ENCODE assay signal across 8 cellular contexts in genomic region chr16:21516705-21517040, GRCh38.
DNase-seq lines count a peak whose midpoint lies in the region; ATAC-seq and TF ChIP-seq lines count a peak whose summit lies in the region.
"Not testable (repeated sequence)": the region's sequence is repeated elsewhere in the genome, so short reads cannot be mapped to it uniquely, and the experiment has no call there.

No MANE protein-coding gene starts in this region.

- H3K9me2 ChIP-seq in GM23248 (ENCODE audit: insufficient read depth): not testable (repeated sequence)

- H3K4me2 ChIP-seq in GM23248 (ENCODE audit: unreplicated experiment) (peak overlapping the region; percentile 70), OCI-LY3 (ENCODE audit: low read length) (peak overlapping the region; percentile 57; the same call in 1 of the 2 replicates), neural progenitor cell (peak overlapping the region; percentile 63)

- H4K20me1 ChIP-seq in GM23248 (ENCODE audit: insufficient read depth) (peaks cover 13% of the 10 kb centered on the region; the same call in 1 of the 2 replicates), OCI-LY3 (ENCODE audit: insufficient read depth, low read length) (peaks cover 60% of the 10 kb centered on the region), neural progenitor cell (ENCODE audit: low read depth) (peaks cover 76% of the 10 kb centered on the region)

- not testable (repeated sequence) for DNase-seq in AG10803 (ENCODE audit: low read depth); GM23248; activated CD4-positive, alpha-beta T cell treated with anti-CD3 and anti-CD28 coated beads for 36 hours; endodermal cell; neural progenitor cell (ENCODE audit: low spot score); stomach
- DNase-seq in activated naive CD4-positive, alpha-beta T cell treated with anti-CD3 and anti-CD28 coated beads, Interleukin-2, amount 10 ng/mL, durations not matched to agents 7 days and 5 days: peak; percentile 11

- not testable (repeated sequence) for TF ChIP-seq EP300 in stomach (IDR thresholded peaks at IDR 0.05)

- H3K9me3 ChIP-seq in GM23248 (ENCODE audit: low read depth); OCI-LY3 (ENCODE audit: insufficient read depth, low read length); endodermal cell (ENCODE audit: control insufficient read depth, low read length); neural progenitor cell (ENCODE audit: low read depth); stomach: not testable (repeated sequence)

- TF ChIP-seq CTCF in AG10803 (conservative IDR thresholded peaks at IDR 0.05; ENCODE audit: low read length); OCI-LY3 (IDR thresholded peaks at IDR 0.05; ENCODE audit: low read depth, low read length); endodermal cell (conservative IDR thresholded peaks at IDR 0.05); neural progenitor cell (IDR thresholded peaks at IDR 0.05); stomach (IDR thresholded peaks at IDR 0.05): not testable (repeated sequence)

- not testable (repeated sequence) for H2AFZ ChIP-seq in GM23248; OCI-LY3 (ENCODE audit: low read depth, low read length); neural progenitor cell (replicated peaks)

- H3K79me2 ChIP-seq in GM23248 (ENCODE audit: insufficient read depth) (peaks cover 79% of the 10 kb centered on the region), OCI-LY3 (ENCODE audit: low read length) (peaks cover 80% of the 10 kb centered on the region), neural progenitor cell (ENCODE audit: low read depth) (peaks cover 84% of the 10 kb centered on the region)

- POLR2A ChIA-PET in activated CD4-positive, alpha-beta T cell treated with anti-CD3 and anti-CD28 coated beads for 36 hours (lab: Charles Lee): not testable (repeated sequence)

- H3K4me3 ChIP-seq in AG10803 (ENCODE audit: low read length) (peak overlapping the region; percentile 20; the same call in 1 of the 2 replicates), stomach (peak overlapping the region in 3 of 4 donors; percentile 1 to 21 (median 21))
- not testable (repeated sequence) for H3K4me3 ChIP-seq in GM23248; OCI-LY3 (ENCODE audit: low read length); endodermal cell (ENCODE audit: low read length); neural progenitor cell

- H3K36me3 Mint-ChIP-seq in activated CD4-positive, alpha-beta T cell treated with anti-CD3 and anti-CD28 coated beads for 36 hours (ENCODE audit: low read depth): peaks cover 48% of the 10 kb centered on the region
- peaks cover 24% of the 10 kb centered on the region for H3K36me3 Mint-ChIP-seq in activated naive CD4-positive, alpha-beta T cell treated with anti-CD3 and anti-CD28 coated beads, Interleukin-2, amount 10 ng/mL, durations not matched to agents 7 days and 5 days
- H3K36me3 Mint-ChIP-seq in endodermal cell (ENCODE audit: low read depth) (peaks cover 24% of the 10 kb centered on the region), neural progenitor cell (peaks cover 11% of the 10 kb centered on the region)

- in situ Hi-C loops in GM23248 (cut with MboI): not testable (repeated sequence)

- peak overlapping the region; percentile 94 for H3K4me3 Mint-ChIP-seq in activated CD4-positive, alpha-beta T cell treated with anti-CD3 and anti-CD28 coated beads for 36 hours
- H3K4me3 Mint-ChIP-seq in activated naive CD4-positive, alpha-beta T cell treated with anti-CD3 and anti-CD28 coated beads, Interleukin-2, amount 10 ng/mL, durations not matched to agents 7 days and 5 days: not testable (repeated sequence)
- peak overlapping the region; percentile 95 for H3K4me3 Mint-ChIP-seq in endodermal cell
- H3K4me3 Mint-ChIP-seq in neural progenitor cell: peak overlapping the region; percentile 59

- H3K9ac ChIP-seq in GM23248: peak overlapping the region; percentile 65
- H3K9ac ChIP-seq in OCI-LY3 (ENCODE audit: low read length); endodermal cell (ENCODE audit: extremely low read depth, low read length, poor library complexity, severe bottlenecking); neural progenitor cell: not testable (repeated sequence)

- not testable (repeated sequence) for ATAC-seq in activated CD4-positive, alpha-beta T cell treated with anti-CD3 and anti-CD28 coated beads for 36 hours

- H3K27ac ChIP-seq in GM23248 (peak overlapping the region; percentile 84), stomach (peak overlapping the region; percentile 59 to 90 (median 82))
- H3K27ac ChIP-seq in OCI-LY3 (ENCODE audit: low read length); endodermal cell (ENCODE audit: low read depth, low read length); neural progenitor cell: not testable (repeated sequence)

- CTCF ChIA-PET in activated CD4-positive, alpha-beta T cell treated with anti-CD3 and anti-CD28 coated beads for 36 hours (lab: Charles Lee); activated naive CD4-positive, alpha-beta T cell treated with anti-CD3 and anti-CD28 coated beads, Interleukin-2, amount 10 ng/mL, durations not matched to agents 7 days and 5 days (lab: Charles Lee): not testable (repeated sequence)

- intact Hi-C loops in activated CD4-positive, alpha-beta T cell treated with anti-CD3 and anti-CD28 coated beads for 36 hours (cut with DNase I, micrococcal nuclease); stomach (cut with DNase I; ENCODE audit: low total_unique reads): not testable (repeated sequence)

- WGBS in GM23248 (ENCODE audit: low coverage in 1 of 2, low lambda C conversion rate in 2 of 2, missing lambda C conversion rate in 2 of 2), 2 experiments: 19 to 24% methylated on average over 9 of the region's 9 CpGs
- 70% methylated on average over 4 of the region's 9 CpGs; no CpG with 5 or more reads in 1 of the 2 experiments for WGBS in endodermal cell (ENCODE audit: insufficient coverage in 1 of 2, insufficient read length in 1 of 2), 2 experiments
- WGBS in stomach, 5 donors: 23 to 58% (median 42%) methylated on average over 7 to 9 of the region's 9 CpGs

- H3K27me3 Mint-ChIP-seq in activated CD4-positive, alpha-beta T cell treated with anti-CD3 and anti-CD28 coated beads for 36 hours; activated naive CD4-positive, alpha-beta T cell treated with anti-CD3 and anti-CD28 coated beads, Interleukin-2, amount 10 ng/mL, durations not matched to agents 7 days and 5 days; neural progenitor cell (ENCODE audit: insufficient read depth, low read depth): not testable (repeated sequence)
- H3K27me3 Mint-ChIP-seq in endodermal cell (ENCODE audit: insufficient read depth): peaks cover 26% of the 10 kb centered on the region

- H3K9me3 Mint-ChIP-seq in activated CD4-positive, alpha-beta T cell treated with anti-CD3 and anti-CD28 coated beads for 36 hours (ENCODE audit: low read depth); activated naive CD4-positive, alpha-beta T cell treated with anti-CD3 and anti-CD28 coated beads, Interleukin-2, amount 10 ng/mL, durations not matched to agents 7 days and 5 days; endodermal cell; neural progenitor cell: not testable (repeated sequence)

- H3K4me1 ChIP-seq in GM23248 (ENCODE audit: insufficient read depth) (peaks cover 50% of the 10 kb centered on the region), OCI-LY3 (ENCODE audit: low read length) (peaks cover 49% of the 10 kb centered on the region), neural progenitor cell (peaks cover 32% of the 10 kb centered on the region), stomach (peaks cover 60 to 79% (median 65%) of the 10 kb centered on the region in 4 donors)
- not testable (repeated sequence) for H3K4me1 ChIP-seq in endodermal cell (ENCODE audit: control insufficient read depth, insufficient read depth, low read length)

- H3K27ac Mint-ChIP-seq in activated CD4-positive, alpha-beta T cell treated with anti-CD3 and anti-CD28 coated beads for 36 hours: peak overlapping the region; percentile 67
- H3K27ac Mint-ChIP-seq in activated naive CD4-positive, alpha-beta T cell treated with anti-CD3 and anti-CD28 coated beads, Interleukin-2, amount 10 ng/mL, durations not matched to agents 7 days and 5 days: peak overlapping the region; percentile 71
- H3K27ac Mint-ChIP-seq in endodermal cell, neural progenitor cell: not testable (repeated sequence)

- H3F3A ChIP-seq in GM23248 (ENCODE audit: insufficient read depth) (peaks cover 33% of the 10 kb centered on the region), neural progenitor cell (ENCODE audit: low read depth) (peaks cover 11% of the 10 kb centered on the region)

- not testable (repeated sequence) for TF ChIP-seq POLR2A in stomach (IDR thresholded peaks at IDR 0.05)

- peaks cover 50% of the 10 kb centered on the region for H3K4me1 Mint-ChIP-seq in activated CD4-positive, alpha-beta T cell treated with anti-CD3 and anti-CD28 coated beads for 36 hours
- H3K4me1 Mint-ChIP-seq in activated naive CD4-positive, alpha-beta T cell treated with anti-CD3 and anti-CD28 coated beads, Interleukin-2, amount 10 ng/mL, durations not matched to agents 7 days and 5 days: peaks cover 36% of the 10 kb centered on the region
- H3K4me1 Mint-ChIP-seq in endodermal cell (peaks cover 43% of the 10 kb centered on the region), neural progenitor cell (peaks cover 57% of the 10 kb centered on the region)

- H3K36me3 ChIP-seq in GM23248 (ENCODE audit: low read depth); OCI-LY3 (replicated peaks; ENCODE audit: low read depth, low read length); neural progenitor cell; stomach: not testable (repeated sequence)
- H3K36me3 ChIP-seq in endodermal cell (ENCODE audit: control insufficient read depth, insufficient read depth, low read length): peaks cover 20% of the 10 kb centered on the region

- not testable (repeated sequence) for H3K27me3 ChIP-seq in GM23248 (replicated peaks; ENCODE audit: insufficient read depth); OCI-LY3 (ENCODE audit: low read depth, low read length); endodermal cell (ENCODE audit: control insufficient read depth, insufficient read depth, low read length, poor library complexity, severe bottlenecking); neural progenitor cell; stomach
